8 cellular contexts compared by ENCODE assay signal in genomic region chrX:49163555-49164419, GRCh38. TPM values are rescaled to one million over a fixed set of nuclear protein-coding genes. Genes with fewer than 3 reads are reported as not detected.
A peak's percentile ranks its signal among the peaks of the same experiment; 100 is the strongest.
DNase-seq lines count a peak whose midpoint lies in the region; ATAC-seq and TF ChIP-seq lines count a peak whose summit lies in the region.

No MANE protein-coding gene starts in this region.

- H3K4me1 Mint-ChIP-seq in neural crest cell: peaks cover 17% of the 10 kb centered on the region

- H3K9ac ChIP-seq in subcutaneous abdominal adipose tissue (ENCODE audit: low read length in 5 of 5): peak overlapping the region in 4 of 5 donors; percentile 32 to 71 (median 56)

- H3K9me3 Mint-ChIP-seq in neural crest cell: peaks cover 5% of the 10 kb centered on the region

- H3K36me3 ChIP-seq in RWPE2 (ENCODE audit: low read depth): no peaks in the 10 kb centered on the region
- H3K36me3 ChIP-seq in subcutaneous abdominal adipose tissue (ENCODE audit: control insufficient read depth in 5 of 5, insufficient read depth in 5 of 5, low read length in 5 of 5): no peaks in the 10 kb centered on the region

- peaks cover 32% of the 10 kb centered on the region for H3K27me3 Mint-ChIP-seq in neural crest cell (ENCODE audit: low read depth)

- H3K36me3 Mint-ChIP-seq in neural crest cell (ENCODE audit: low read depth): peaks cover 6% of the 10 kb centered on the region

- H3K27ac ChIP-seq in RWPE2 (ENCODE audit: poor library complexity, severe bottlenecking) (peak overlapping the region; percentile 99), subcutaneous abdominal adipose tissue (ENCODE audit: low read depth, low read length) (peak overlapping the region; percentile 85)

- H3K4me3 ChIP-seq in RWPE2 (ENCODE audit: severe bottlenecking) (peak overlapping the region; percentile 31), foreskin fibroblast (ENCODE audit: low read depth in 1 of 2, low read length in 2 of 2) (peak overlapping the region; percentile 31 to 46), subcutaneous abdominal adipose tissue (ENCODE audit: low read depth in 1 of 5, low read length in 5 of 5) (peak overlapping the region in 4 of 5 donors; percentile 55 to 65 (median 59))

- H3K27me3 ChIP-seq in RWPE2 (ENCODE audit: insufficient read depth, poor library complexity, severe bottlenecking): no peaks in the 10 kb centered on the region
- peaks cover 0 to 5% (median 0%) of the 10 kb centered on the region in 5 donors for H3K27me3 ChIP-seq in subcutaneous abdominal adipose tissue (ENCODE audit: control insufficient read depth in 5 of 5, insufficient read depth in 4 of 5, low read length in 5 of 5)

- H3K4me1 ChIP-seq in RWPE2 (ENCODE audit: insufficient read depth, poor library complexity, severe bottlenecking): peaks cover 6% of the 10 kb centered on the region
- H3K4me1 ChIP-seq in subcutaneous abdominal adipose tissue (ENCODE audit: control insufficient read depth in 5 of 5, insufficient read depth in 5 of 5, low read length in 5 of 5): peaks cover 0 to 32% (median 20%) of the 10 kb centered on the region in 5 donors

- DNase-seq in DMS 273 treated with DMSO at 0.1 percent for 48 hours (lab: John Stamatoyannopoulos, UW): peak; percentile 39
- peak; percentile 69 to 82 for DNase-seq in Kasumi-1 (lab: John Stamatoyannopoulos, UW)
- DNase-seq in RWPE2 (ENCODE audit: low spot score): peak; percentile 83
- DNase-seq in activated gamma-delta T cell treated with Interleukin-2 at 50 U/mL for 16 hours: peak; percentile 75
- peak; percentile 74 to 91 for DNase-seq in foreskin fibroblast
- DNase-seq in neural crest cell (ENCODE audit: low read depth, low spot score): peak; percentile 62

- H3K27ac Mint-ChIP-seq in neural crest cell (ENCODE audit: unreplicated experiment): peak overlapping the region; percentile 83

- H3K4me3 Mint-ChIP-seq in neural crest cell: peak overlapping the region; percentile 78

- ATAC-seq in GM21717 (IDR thresholded peaks at IDR 0.05; ENCODE audit: unreplicated experiment) (peak; percentile 44), RWPE2 (ENCODE audit: low read depth) (peak; percentile 53)

- H3K9me3 ChIP-seq in RWPE2 (ENCODE audit: severe bottlenecking) (no peaks in the 10 kb centered on the region), subcutaneous abdominal adipose tissue (ENCODE audit: control insufficient read depth in 5 of 5, low read length in 5 of 5) (no peaks in the 10 kb centered on the region)

- TF ChIP-seq CTCF in RWPE2 (IDR thresholded peaks at IDR 0.05; ENCODE audit: poor library complexity, severe bottlenecking) (peak; percentile 81), foreskin fibroblast (IDR thresholded peaks at IDR 0.05; ENCODE audit: low read depth, low read length) (peak; percentile 30), neural crest cell (conservative IDR thresholded peaks at IDR 0.05) (peak; percentile 74)

RNA-seq across cellular contexts. Expression of gene MAGIX, which starts 1.2 kb away (rescaled TPM):
- 1.4 and 1.6 TPM in 2 replicates for total RNA-seq in neural crest cell

RNA-seq across cellular contexts. Expression of gene PLP2, which starts 7.9 kb away (rescaled TPM):
- 0.75 and 0.89 TPM in 2 replicates for total RNA-seq in neural crest cell

RNA-seq across cellular contexts. Expression of gene PRICKLE3, which starts 22.4 kb away (rescaled TPM):
- 3.3 and 4.2 TPM in 2 replicates for total RNA-seq in neural crest cell

RNA-seq across cellular contexts. Expression of gene SYP, which starts 36.2 kb away (rescaled TPM):
- 10.2 and 10.8 TPM in 2 replicates for total RNA-seq in neural crest cell

RNA-seq across cellular contexts. Expression of gene GPKOW, which starts 40.3 kb away (rescaled TPM):
- 17.8 and 20.9 TPM in 2 replicates for total RNA-seq in neural crest cell

Comparison
In these comparisons a context has a peak if more than half of its experiments do, and no peak if none do; other contexts are left out.
1. Peak in every context shown above with its lines: DNase-seq, ATAC-seq, H3K4me3 ChIP-seq and H3K27ac ChIP-seq.
2. CTCF ChIP-seq: peak in every context shown above with its lines; median percentile 81 in RWPE2; 74 in neural crest cell; 30 in foreskin fibroblast.